ENCODE assay signal across 19 cellular contexts in genomic region chr6:160882741-160883340, GRCh38.
DNase-seq lines count a peak whose midpoint lies in the region; ATAC-seq, FAIRE-seq and TF ChIP-seq lines count a peak whose summit lies in the region.
"Had no signal": no experiment of that assay in that cellular context is flagged by ENCODE, and none has a peak within 500 bp of the region (broad histone marks: within the 10 kb centered on the region; RNA-seq: fewer than 3 reads in every experiment).

No MANE protein-coding gene starts in this region.

- H3K27ac ChIP-seq in HUES6 (ENCODE audit: low read depth, low read length): peak overlapping the region; percentile 52; the same call in 1 of the 2 replicates
- H3K27ac ChIP-seq in GM12878 (ENCODE audit: control insufficient read depth, insufficient read depth): no peak overlapping the region
- no peak overlapping the region for H3K27ac ChIP-seq in left lung
- H3K27ac ChIP-seq: upper lobe of left lung had no signal

- H3K36me3 ChIP-seq in HUES6 (ENCODE audit: control insufficient read depth, insufficient read depth, low read length): peaks cover 3% of the 10 kb centered on the region; the same call in 1 of the 2 replicates
- no peaks in the 10 kb centered on the region for H3K36me3 ChIP-seq in GM12878 (ENCODE audit: control insufficient read depth in 2 of 2, insufficient read depth in 2 of 2, low read length in 1 of 2)
- no peaks in the 10 kb centered on the region for H3K36me3 ChIP-seq in left lung
- H3K36me3 ChIP-seq: upper lobe of left lung had no signal

- intact Hi-C loops in GM12878 (cut with micrococcal nuclease; ENCODE audit: unreplicated experiment) (no loop called here), left lung (cut with DNase I) (no loop called here)

- H3K9me3 ChIP-seq in HUES6 (ENCODE audit: control insufficient read depth, insufficient read depth, low read depth, low read length) (peaks cover 5% of the 10 kb centered on the region; the same call in 1 of the 2 replicates), GM12878 (replicated peaks; ENCODE audit: control insufficient read depth, insufficient read depth, low read length) (no peaks in the 10 kb centered on the region), left lung (peaks cover 0 to 2% of the 10 kb centered on the region in 2 donors)
- H3K9me3 ChIP-seq: upper lobe of left lung had no signal

- 49% methylated on average over 9 of the region's 9 CpGs for WGBS in GM12878 (ENCODE audit: insufficient coverage, insufficient replicate concordance, low lambda C conversion rate, missing lambda C conversion rate)

- POLR2A ChIA-PET in GM12878 (lab: Charles Lee): no interaction called here

- TF ChIP-seq POLR2A in GM12878 (IDR thresholded peaks at IDR 0.05; ENCODE audit: low read depth, low read length) (no peak), erythroblast (IDR thresholded peaks at IDR 0.05; ENCODE audit: low read length) (no peak)

- H3K4me3 ChIP-seq in HUES6 (ENCODE audit: low read depth, low read length) (peak overlapping the region; percentile 58), GM12878 (no peak overlapping the region), left lung (no peak overlapping the region)
- H3K4me3 ChIP-seq: upper lobe of left lung had no signal

- peak; percentile 66 for DNase-seq in DMS 273 treated with DMSO at 0.1 percent for 48 hours (lab: John Stamatoyannopoulos, UW)
- no peak for DNase-seq in GM12878 (ENCODE audit: low read depth, low spot score)
- DNase-seq in left lung: no peak
- DNase-seq in NCI-H1048 (lab: John Stamatoyannopoulos, UW): no peak
- no peak for DNase-seq in erythroblast (lab: John Stamatoyannopoulos, UW)
- DNase-seq in hippocampal formation (lab: John Stamatoyannopoulos, UW): no peak
- no peak for DNase-seq in NCI-H526 (lab: John Stamatoyannopoulos, UW)
- DNase-seq: activated T-cell treated with anti-CD3 and anti-CD28 coated beads, Interleukin-2, amount 50 U/mL, for 24 hours; amniotic stem cell; DMS53; effector CD4-positive, alpha-beta T cell; Kasumi-1; left cardiac atrium; naive B cell; stimulated activated CD4-positive, alpha-beta T cell treated with anti-CD3 and anti-CD28 coated beads, Interleukin-2, amount 100 ng/mL, for 24 hours; upper lobe of left lung had no signal

- H3K79me2 ChIP-seq in GM12878 (ENCODE audit: control insufficient read depth, insufficient read depth, low read length): no peaks in the 10 kb centered on the region

- no peak overlapping the region for H2AFZ ChIP-seq in GM12878 (ENCODE audit: control insufficient read depth, low read depth, low read length)

- ATAC-seq in GM12878 (no peak), left lung (peak; percentile 44)
- ATAC-seq: HCT116 had no signal

- no peaks in the 10 kb centered on the region for H4K20me1 ChIP-seq in GM12878 (ENCODE audit: control insufficient read depth, insufficient read depth)

- TF ChIP-seq CTCF in GM12878 (IDR thresholded peaks at IDR 0.05 in 2 of 3, conservative IDR thresholded peaks at IDR 0.05 in 1 of 3; ENCODE audit: control insufficient read depth in 2 of 3, extremely low read depth in 1 of 3, insufficient read depth in 1 of 3, low read depth in 3 of 3, low read length in 3 of 3) (no peak), left lung (IDR thresholded peaks at IDR 0.05) (no peak)

- peak overlapping the region; percentile 61 for H3K9ac ChIP-seq in HUES6 (ENCODE audit: low read length)
- H3K9ac ChIP-seq in GM12878 (ENCODE audit: control insufficient read depth, insufficient read depth, low read length): no peak overlapping the region

- peak; percentile 73 for FAIRE-seq in GM12878 (lab: Jason Lieb, UNC)
- FAIRE-seq: GM12892 had no signal

- SMC1A ChIA-PET in GM12878 (lab: Charles Lee; ENCODE audit: uncharacterized antibody, unreplicated experiment): interaction anchor here (1.2 kb wide), 1 partner anchor 10 kb away, joined by 3 read pairs; no protein-coding TSS in a partner anchor

- no peak for TF ChIP-seq RAD21 in GM12878 (IDR thresholded peaks at IDR 0.05; ENCODE audit: insufficient read depth, low read depth, low read length)

- no peak for TF ChIP-seq EP300 in GM12878 (IDR thresholded peaks at IDR 0.05; ENCODE audit: borderline replicate concordance in 1 of 2, control insufficient read depth in 1 of 2, low read depth in 2 of 2, low read length in 2 of 2)

- H3K4me1 ChIP-seq in HUES6 (ENCODE audit: control insufficient read depth, insufficient read depth, low read length) (peaks cover 54% of the 10 kb centered on the region), GM12878 (ENCODE audit: control insufficient read depth, insufficient read depth, low read length) (no peaks in the 10 kb centered on the region; the same call in 1 of the 2 replicates), left lung (no peaks in the 10 kb centered on the region)
- H3K4me1 ChIP-seq: upper lobe of left lung had no signal

- CTCF ChIA-PET in GM12878 (lab: Yijun Ruan, JAX): no interaction called here

- RAD21 ChIA-PET in GM12878 (lab: Charles Lee; ENCODE audit: unreplicated experiment): no interaction called here

- BruUV-seq in GM12878 (replicated peaks; lab: Mats Ljungman, UMichigan): no TSS peak

- no peaks in the 10 kb centered on the region for H3K27me3 ChIP-seq in HUES6 (ENCODE audit: control insufficient read depth, insufficient read depth, low read length)
- no peaks in the 10 kb centered on the region for H3K27me3 ChIP-seq in GM12878 (replicated peaks in 1 of 2; ENCODE audit: control insufficient read depth in 2 of 2, insufficient read depth in 2 of 2, low read length in 1 of 2)
- no peaks in the 10 kb centered on the region for H3K27me3 ChIP-seq in left lung
- H3K27me3 ChIP-seq: upper lobe of left lung had no signal

- no peak overlapping the region for H3K4me2 ChIP-seq in GM12878 (ENCODE audit: control insufficient read depth, insufficient read depth)

- in situ Hi-C loops in GM12878 (cut with MboI): no loop called here

TF ChIP-seq in GM12878, 131 proteins besides CTCF, POLR2A, EP300 and RAD21:
- TF ChIP-seq SPI1 (IDR thresholded peaks at IDR 0.05; ENCODE audit: borderline replicate concordance, insufficient read depth, low read depth, low read length): no peak
- TF ChIP-seq CBX3 (IDR thresholded peaks at IDR 0.05; ENCODE audit: borderline replicate concordance, low read depth): no peak
- TF ChIP-seq MTA2 (IDR thresholded peaks at IDR 0.05; ENCODE audit: low read depth): no peak
